In the genomic region with DNA sequence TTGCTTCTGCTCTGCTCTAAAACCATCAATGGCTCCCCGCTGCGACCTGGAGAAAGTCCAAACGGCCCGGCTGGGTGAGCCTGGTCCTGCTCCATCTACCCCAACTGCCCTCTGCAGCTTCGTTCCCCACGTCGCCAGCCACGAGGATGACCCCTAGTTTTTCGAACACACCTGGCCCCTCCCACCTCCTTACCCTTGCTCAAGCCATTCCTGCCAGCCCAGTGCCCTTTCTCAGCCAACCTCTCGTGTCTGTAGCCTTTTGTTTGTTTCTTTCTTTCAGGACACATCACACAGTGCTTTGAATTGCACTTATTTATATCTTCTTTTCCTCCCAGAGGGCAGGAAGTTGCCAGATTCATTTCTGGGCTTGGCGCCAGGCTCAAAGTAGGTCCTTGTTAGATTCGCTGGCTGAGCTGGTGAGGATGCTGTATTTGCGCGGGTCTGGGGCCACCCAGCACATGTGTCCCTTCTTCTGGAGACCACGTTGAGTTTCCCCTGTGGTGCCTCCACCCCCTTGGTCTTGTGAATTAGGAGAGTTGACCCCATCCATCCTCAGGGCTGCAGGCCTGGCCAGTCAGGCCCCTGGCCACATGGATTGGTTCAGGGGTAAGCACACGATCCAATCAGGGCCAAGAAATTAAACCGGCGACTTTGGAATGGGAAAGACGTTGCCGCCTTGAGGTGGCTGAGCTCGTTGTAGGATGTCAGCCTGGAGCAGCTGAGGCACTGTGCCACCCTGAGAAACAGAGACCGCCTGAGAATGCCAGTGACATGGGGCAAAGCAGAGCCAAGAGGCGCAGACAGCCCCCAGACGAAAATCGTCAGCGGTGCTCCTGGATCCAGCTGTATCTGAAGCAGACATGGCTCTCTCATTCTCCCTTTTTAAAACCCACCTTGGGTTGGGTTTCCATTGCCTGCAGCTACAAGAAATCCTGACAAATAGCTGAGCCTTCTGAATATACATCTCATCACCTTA, we compare ENCODE assay signal across 8 cellular contexts.
DNase-seq lines count a peak whose midpoint lies in the region; ATAC-seq and TF ChIP-seq lines count a peak whose summit lies in the region.

No MANE protein-coding gene starts in this region.

- no peak for TF ChIP-seq POLR2A in heart left ventricle (IDR thresholded peaks at IDR 0.05)
- TF ChIP-seq POLR2A in gastrocnemius medialis (IDR thresholded peaks at IDR 0.05), result peak in 1 of 2 donors; percentile 0

- H3K9me3 Mint-ChIP-seq in activated T-helper 1 cell treated with anti-CD3 and anti-CD28 coated beads, Interleukin-12 subunit alpha, Interleukin-12 subunit beta, Interleukin-2, Interleukin-4 antibody, amounts not matched to agents 30 ng/mL and 10 ng/mL and 1 ng/mL, durations not matched to agents 14 hours and 24 hours and 36 hours, result no peaks in the 10 kb centered on the region

- peaks cover 71% of the 10 kb centered on the region for H3K4me1 Mint-ChIP-seq in activated T-helper 1 cell treated with anti-CD3 and anti-CD28 coated beads, Interleukin-12 subunit alpha, Interleukin-12 subunit beta, Interleukin-2, Interleukin-4 antibody, amounts not matched to agents 30 ng/mL and 10 ng/mL and 1 ng/mL, durations not matched to agents 14 hours and 24 hours and 36 hours (ENCODE audit: low read depth)

- in situ Hi-C loops in gastrocnemius medialis (cut with MboI; ENCODE audit: low sequenced_read_pairs in 4 of 4), result no loop called here

- H3K4me3 Mint-ChIP-seq in activated T-helper 1 cell treated with anti-CD3 and anti-CD28 coated beads, Interleukin-12 subunit alpha, Interleukin-12 subunit beta, Interleukin-2, Interleukin-4 antibody, amounts not matched to agents 30 ng/mL and 10 ng/mL and 1 ng/mL, durations not matched to agents 14 hours and 24 hours and 36 hours, result no peak overlapping the region

- H3K4me1 ChIP-seq in heart left ventricle (peaks cover 4 to 72% (median 24%) of the 10 kb centered on the region in 12 donors), gastrocnemius medialis (peaks cover 23 to 25% of the 10 kb centered on the region in 2 donors)

- no peaks in the 10 kb centered on the region for H3K36me3 ChIP-seq in heart left ventricle
- H3K36me3 ChIP-seq in gastrocnemius medialis, result no peaks in the 10 kb centered on the region
- H3K36me3 ChIP-seq in WERI-Rb-1, result no peaks in the 10 kb centered on the region

- WGBS in heart left ventricle, 4 donors, result 19 to 32% (median 26%) methylated on average over 18 to 26 of the region's 26 CpGs

- intact Hi-C loops in activated T-helper 1 cell treated with anti-CD3 and anti-CD28 coated beads, Interleukin-12 subunit alpha, Interleukin-12 subunit beta, Interleukin-2, Interleukin-4 antibody, amounts not matched to agents 30 ng/mL and 10 ng/mL and 1 ng/mL, durations not matched to agents 14 hours and 24 hours and 36 hours (cut with micrococcal nuclease), result no loop called here
- intact Hi-C loops in heart left ventricle (cut with DNase I) (loop anchor here in 2 of 10 donors (1.0 to 5.0 kb wide), 2 partner anchors 33 to 51 kb away; no protein-coding TSS in a partner anchor), gastrocnemius medialis (cut with DNase I; ENCODE audit: low total_unique reads) (loop anchor here (5.0 kb wide), 1 partner anchor 89 kb away; no protein-coding TSS in a partner anchor)

- ATAC-seq in heart left ventricle (peak; percentile 63 to 85 (median 78)), gastrocnemius medialis (peak; percentile 88 to 91), GM19452 (IDR thresholded peaks at IDR 0.05; ENCODE audit: unreplicated experiment) (no peak), HG03025 (IDR thresholded peaks at IDR 0.05; ENCODE audit: low FRiP score, unreplicated experiment) (no peak)

- H3K9me3 ChIP-seq in heart left ventricle (no peaks in the 10 kb centered on the region), gastrocnemius medialis (no peaks in the 10 kb centered on the region), WERI-Rb-1 (ENCODE audit: severe bottlenecking) (no peaks in the 10 kb centered on the region)

- peak overlapping the region; percentile 19 for H3K27ac Mint-ChIP-seq in activated T-helper 1 cell treated with anti-CD3 and anti-CD28 coated beads, Interleukin-12 subunit alpha, Interleukin-12 subunit beta, Interleukin-2, Interleukin-4 antibody, amounts not matched to agents 30 ng/mL and 10 ng/mL and 1 ng/mL, durations not matched to agents 14 hours and 24 hours and 36 hours

- H3K27me3 ChIP-seq in heart left ventricle (no peaks in the 10 kb centered on the region), gastrocnemius medialis (no peaks in the 10 kb centered on the region), WERI-Rb-1 (ENCODE audit: insufficient read depth, low read depth, severe bottlenecking) (no peaks in the 10 kb centered on the region)

- TF ChIP-seq CTCF in heart left ventricle (IDR thresholded peaks at IDR 0.05) (no peak), gastrocnemius medialis (IDR thresholded peaks at IDR 0.05 in 4 of 5, conservative IDR thresholded peaks at IDR 0.05 in 1 of 5) (no peak), WERI-Rb-1 (IDR thresholded peaks at IDR 0.05; ENCODE audit: low read depth, low read length) (no peak)

- peaks cover 2% of the 10 kb centered on the region for H3K36me3 Mint-ChIP-seq in activated T-helper 1 cell treated with anti-CD3 and anti-CD28 coated beads, Interleukin-12 subunit alpha, Interleukin-12 subunit beta, Interleukin-2, Interleukin-4 antibody, amounts not matched to agents 30 ng/mL and 10 ng/mL and 1 ng/mL, durations not matched to agents 14 hours and 24 hours and 36 hours (ENCODE audit: low read depth)

- peaks cover 2% of the 10 kb centered on the region for H3K27me3 Mint-ChIP-seq in activated T-helper 1 cell treated with anti-CD3 and anti-CD28 coated beads, Interleukin-12 subunit alpha, Interleukin-12 subunit beta, Interleukin-2, Interleukin-4 antibody, amounts not matched to agents 30 ng/mL and 10 ng/mL and 1 ng/mL, durations not matched to agents 14 hours and 24 hours and 36 hours (ENCODE audit: insufficient read depth)

- peak in 10 of 14 donors; percentile 35 to 78 (median 60) for DNase-seq in C1 segment of cervical spinal cord (lab: John Stamatoyannopoulos, UW)
- DNase-seq in NCI-H1105 (lab: John Stamatoyannopoulos, UW), result peak; percentile 83
- no peak for DNase-seq in activated T-helper 1 cell treated with anti-CD3 and anti-CD28 coated beads, Interleukin-12 subunit alpha, Interleukin-12 subunit beta, Interleukin-2, Interleukin-4 antibody, amounts not matched to agents 30 ng/mL and 10 ng/mL and 1 ng/mL, durations not matched to agents 14 hours and 24 hours and 36 hours (ENCODE audit: low spot score)
- peak; percentile 88 to 94 (median 89) for DNase-seq in heart left ventricle
- DNase-seq in gastrocnemius medialis, result peak; percentile 84 to 88
- DNase-seq in WERI-Rb-1, result no peak

- H3K27ac ChIP-seq in heart left ventricle (peak overlapping the region in 11 of 12 donors; percentile 62 to 96 (median 75)), gastrocnemius medialis (peak overlapping the region; percentile 67 to 82 (median 74)), WERI-Rb-1 (no peak overlapping the region)

- H3K4me3 ChIP-seq in heart left ventricle, result peak overlapping the region in 4 of 12 donors; percentile 5 to 44 (median 16)
- peak overlapping the region in 1 of 4 donors; percentile 21 for H3K4me3 ChIP-seq in gastrocnemius medialis
- H3K4me3 ChIP-seq in WERI-Rb-1 (ENCODE audit: low read depth, low read length), result no peak overlapping the region

Comparison
In these comparisons a context has a peak if more than half of its experiments do, and no peak if none do; other contexts are left out.
1. DNase-seq: peak in C1 segment of cervical spinal cord (10 of 14), NCI-H1105 (single experiment), heart left ventricle (5 of 5) and gastrocnemius medialis (2 of 2); none in activated T-helper 1 cell treated with anti-CD3 and anti-CD28 coated beads, Interleukin-12 subunit alpha, Interleukin-12 subunit beta, Interleukin-2, Interleukin-4 antibody, amounts not matched to agents 30 ng/mL and 10 ng/mL and 1 ng/mL, durations not matched to agents 14 hours and 24 hours and 36 hours (single experiment) and WERI-Rb-1 (single experiment).
2. ATAC-seq: peak in heart left ventricle (4 of 4) and gastrocnemius medialis (2 of 2); none in GM19452 (single experiment) and HG03025 (single experiment).